In the genomic region with DNA sequence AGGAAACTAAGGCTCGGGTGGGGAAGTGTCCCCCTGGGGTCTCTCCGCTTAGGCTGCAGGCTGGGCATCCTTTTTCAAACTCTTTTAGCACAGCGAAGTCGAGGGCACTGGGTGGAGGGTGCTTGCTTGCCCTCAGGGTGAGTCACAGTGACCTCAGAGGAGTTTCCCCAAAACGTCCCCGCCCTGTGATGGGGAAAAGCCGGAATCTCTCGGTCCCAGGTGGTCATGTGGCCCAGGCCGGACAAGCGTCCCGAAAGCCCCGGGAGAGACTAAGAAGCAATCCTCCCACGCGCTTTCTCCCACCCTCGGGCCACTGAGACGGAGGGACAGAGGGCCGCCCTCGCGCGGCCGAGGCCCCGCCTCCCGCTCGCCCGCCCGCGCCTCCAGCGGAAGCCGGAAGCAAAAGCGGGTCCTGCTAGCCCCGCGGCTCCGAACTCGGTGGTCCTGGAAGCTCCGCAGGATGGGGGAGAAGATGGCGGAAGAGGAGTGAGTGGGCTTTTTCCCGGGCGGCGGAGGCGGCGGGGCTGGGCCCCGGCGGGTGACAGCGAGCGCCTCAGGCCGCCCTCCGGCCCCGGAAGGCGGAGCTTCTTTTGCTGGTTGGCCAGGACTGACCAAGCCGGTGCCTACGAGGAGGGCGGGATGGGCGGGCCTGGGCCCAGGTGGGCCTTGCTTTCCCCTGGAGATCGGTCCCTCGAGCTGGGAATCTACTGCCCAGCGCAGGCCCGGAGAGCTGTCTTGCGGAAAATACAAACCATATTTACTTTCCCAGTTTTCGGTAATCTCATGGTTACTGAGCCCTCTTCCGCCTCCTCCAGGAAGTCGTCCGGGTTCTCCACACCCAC, we compare ENCODE assay signal across 9 cellular contexts. TPM values are rescaled to one million over a fixed set of nuclear protein-coding genes. Genes with fewer than 3 reads are reported as not detected.
A peak's percentile ranks its signal among the peaks of the same experiment; 100 is the strongest.
DNase-seq lines count a peak whose midpoint lies in the region; ATAC-seq, FAIRE-seq and TF ChIP-seq lines count a peak whose summit lies in the region.
"Had no signal": no experiment of that assay in that cellular context is flagged by ENCODE, and none has a peak within 500 bp of the region (broad histone marks: within the 10 kb centered on the region; RNA-seq: fewer than 3 reads in every experiment).

A gene with protein sequence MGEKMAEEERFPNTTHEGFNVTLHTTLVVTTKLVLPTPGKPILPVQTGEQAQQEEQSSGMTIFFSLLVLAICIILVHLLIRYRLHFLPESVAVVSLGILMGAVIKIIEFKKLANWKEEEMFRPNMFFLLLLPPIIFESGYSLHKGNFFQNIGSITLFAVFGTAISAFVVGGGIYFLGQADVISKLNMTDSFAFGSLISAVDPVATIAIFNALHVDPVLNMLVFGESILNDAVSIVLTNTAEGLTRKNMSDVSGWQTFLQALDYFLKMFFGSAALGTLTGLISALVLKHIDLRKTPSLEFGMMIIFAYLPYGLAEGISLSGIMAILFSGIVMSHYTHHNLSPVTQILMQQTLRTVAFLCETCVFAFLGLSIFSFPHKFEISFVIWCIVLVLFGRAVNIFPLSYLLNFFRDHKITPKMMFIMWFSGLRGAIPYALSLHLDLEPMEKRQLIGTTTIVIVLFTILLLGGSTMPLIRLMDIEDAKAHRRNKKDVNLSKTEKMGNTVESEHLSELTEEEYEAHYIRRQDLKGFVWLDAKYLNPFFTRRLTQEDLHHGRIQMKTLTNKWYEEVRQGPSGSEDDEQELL (plus strand): TSS at position 366 of the 842 bp plus-strand sequence. CDS start 95 bp downstream, at position 461.

- POLR2A ChIA-PET in BJ (lab: Charles Lee), result interaction anchor here (0.6 kb wide), 1 partner anchor 35 kb away, joined by 3 read pairs; no protein-coding TSS in a partner anchor

- peak within 1 kb of the TSS; percentile 96 for H3K27ac Mint-ChIP-seq in activated CD4-positive, alpha-beta T cell treated with anti-CD3 and anti-CD28 coated beads, Interleukin-2, amount 10 ng/mL, durations not matched to agents 24 days and 14 days

- DNase-seq in BJ (ENCODE audit: low read depth) (peak; percentile 55), GM19239 (ENCODE audit: insufficient read length, low spot score) (peak; percentile 67), NCI-H526 treated with DMSO at 0.1 percent for 48 hours (lab: John Stamatoyannopoulos, UW) (peak; percentile 88), coronary artery (ENCODE audit: low spot score) (peak; percentile 95), left lobe of liver (ENCODE audit: low spot score) (peak; percentile 85)
- peak; percentile 94 for DNase-seq in activated CD4-positive, alpha-beta T cell treated with anti-CD3 and anti-CD28 coated beads, Interleukin-2, amount 10 ng/mL, durations not matched to agents 24 days and 14 days
- DNase-seq in stimulated activated CD4-positive, alpha-beta T cell treated with anti-CD3 and anti-CD28 coated beads, Interleukin-2, amount 100 ng/mL, for 24 hours, result peak; percentile 81 to 84

- peak; percentile 26 for TF ChIP-seq CTCF in BJ (IDR thresholded peaks at IDR 0.05; ENCODE audit: insufficient read depth, low read depth, low read length)
- no peak for TF ChIP-seq CTCF in coronary artery (IDR thresholded peaks at IDR 0.05)

- intact Hi-C loops in activated CD4-positive, alpha-beta T cell treated with anti-CD3 and anti-CD28 coated beads, Interleukin-2, amount 10 ng/mL, durations not matched to agents 24 days and 14 days (cut with micrococcal nuclease), result loop anchor here (2.0 to 5.0 kb wide), 4 partner anchors 36 to 300 kb away; a partner anchor contains a TSS

- H3K4me3 ChIP-seq in BJ (ENCODE audit: low read depth, low read length), result peak within 1 kb of the TSS; percentile 82
- peak within 1 kb of the TSS; percentile 74 for H3K4me3 ChIP-seq in coronary artery

- H3K9me3 Mint-ChIP-seq in activated CD4-positive, alpha-beta T cell treated with anti-CD3 and anti-CD28 coated beads, Interleukin-2, amount 10 ng/mL, durations not matched to agents 24 days and 14 days, result no peaks in the 10 kb centered on the region

- H3K27me3 Mint-ChIP-seq in activated CD4-positive, alpha-beta T cell treated with anti-CD3 and anti-CD28 coated beads, Interleukin-2, amount 10 ng/mL, durations not matched to agents 24 days and 14 days, result no peaks in the 10 kb centered on the region

- CTCF ChIA-PET in BJ (lab: Yijun Ruan, JAX), result interaction anchor here (0.5 to 2.1 kb wide), 11 partner anchors 9 to 660 kb away, joined by 3 to 6 read pairs (median 3); no protein-coding TSS in a partner anchor

- 0 out of 2 replicates have a peak, but pooled peaks cover 1% of the 10 kb centered on the region for H3K36me3 ChIP-seq in BJ (ENCODE audit: control insufficient read depth, insufficient read depth, low read length)

- H3K27me3 ChIP-seq in BJ (ENCODE audit: control insufficient read depth, insufficient read depth, low read length), result no peaks in the 10 kb centered on the region

- H3K27ac ChIP-seq in coronary artery, result peak within 1 kb of the TSS; percentile 92 to 97

- peak; percentile 86 for FAIRE-seq in GM19239 (lab: Jason Lieb, UNC)
- FAIRE-seq: islet of Langerhans had no signal

- peaks cover 27% of the 10 kb centered on the region for H3K36me3 Mint-ChIP-seq in activated CD4-positive, alpha-beta T cell treated with anti-CD3 and anti-CD28 coated beads, Interleukin-2, amount 10 ng/mL, durations not matched to agents 24 days and 14 days (ENCODE audit: low read depth)

- H3K4me3 Mint-ChIP-seq in activated CD4-positive, alpha-beta T cell treated with anti-CD3 and anti-CD28 coated beads, Interleukin-2, amount 10 ng/mL, durations not matched to agents 24 days and 14 days, result peak within 1 kb of the TSS; percentile 92

- peaks cover 41% of the 10 kb centered on the region for H3K4me1 Mint-ChIP-seq in activated CD4-positive, alpha-beta T cell treated with anti-CD3 and anti-CD28 coated beads, Interleukin-2, amount 10 ng/mL, durations not matched to agents 24 days and 14 days

- ATAC-seq in HG03442 (IDR thresholded peaks at IDR 0.05; ENCODE audit: unreplicated experiment), result peak; percentile 82
- ATAC-seq in left lobe of liver, result peak; percentile 95

RNA-seq across cellular contexts. Expression of the gene that starts here (rescaled TPM):
- polyA plus RNA-seq in BJ (2011; rRNA removed), result 2.9 and 3.3 TPM in 2 replicates
- 4.6 and 10.8 TPM in 2 replicates for polyA minus RNA-seq in BJ (2011; rRNA and poly(A)+ RNA removed)
- total RNA-seq in activated CD4-positive, alpha-beta T cell treated with anti-CD3 and anti-CD28 coated beads, Interleukin-2, amount 10 ng/mL, durations not matched to agents 24 days and 14 days, result 15.2 and 15.7 TPM in 2 replicates
- 8.6 TPM for total RNA-seq in left lobe of liver

Comparison
In these comparisons a context has a peak if more than half of its experiments do, and no peak if none do; other contexts are left out.
1. Peak in every context shown above with its lines: DNase-seq, ATAC-seq, H3K4me3 ChIP-seq and H3K27ac ChIP-seq.